12 cellular contexts compared by ENCODE assay signal in genomic region chr10:103184615-103185014, GRCh38. TPM values are rescaled to one million over a fixed set of nuclear protein-coding genes. Genes with fewer than 3 reads are reported as not detected.
A peak's percentile ranks its signal among the peaks of the same experiment; 100 is the strongest.
DNase-seq lines count a peak whose midpoint lies in the region; ATAC-seq and TF ChIP-seq lines count a peak whose summit lies in the region.
"Had no signal": no experiment of that assay in that cellular context is flagged by ENCODE, and none has a peak within 500 bp of the region (broad histone marks: within the 10 kb centered on the region; RNA-seq: fewer than 3 reads in every experiment).

No MANE protein-coding gene starts in this region.

- H3K9me3 ChIP-seq in PC-3 (ENCODE audit: low read length) (no peaks in the 10 kb centered on the region), esophagus muscularis mucosa (no peaks in the 10 kb centered on the region), osteoblast (ENCODE audit: low read depth, low read length) (no peaks in the 10 kb centered on the region)

- CTCF ChIA-PET in PC-3 (lab: Charles Lee), result no interaction called here

- POLR2A ChIA-PET in PC-3 (lab: Charles Lee; ENCODE audit: unreplicated experiment), result no interaction called here

- H3K9me2 ChIP-seq in PC-3 (replicated peaks; ENCODE audit: low read length), result no peaks in the 10 kb centered on the region

- peaks cover 99% of the 10 kb centered on the region for H3K79me2 ChIP-seq in PC-3 (ENCODE audit: low read length)
- peaks cover 97% of the 10 kb centered on the region for H3K79me2 ChIP-seq in osteoblast (ENCODE audit: insufficient read depth, low read length)

- H3K36me3 ChIP-seq in PC-3 (ENCODE audit: low read depth, low read length), result peaks cover 26% of the 10 kb centered on the region
- peaks cover 0 to 25% (median 14%) of the 10 kb centered on the region in 4 donors for H3K36me3 ChIP-seq in esophagus muscularis mucosa
- peaks cover 22% of the 10 kb centered on the region for H3K36me3 ChIP-seq in osteoblast (ENCODE audit: insufficient read depth, low read length)

- H3K27me3 ChIP-seq in PC-3 (ENCODE audit: low read length), result no peaks in the 10 kb centered on the region
- no peaks in the 10 kb centered on the region for H3K27me3 ChIP-seq in esophagus muscularis mucosa
- H3K27me3 ChIP-seq in osteoblast (ENCODE audit: insufficient read depth, low read length), result no peaks in the 10 kb centered on the region

- H3K36me3 Mint-ChIP-seq in CD14-positive monocyte, result peaks cover 23 to 37% of the 10 kb centered on the region in 2 donors
- H3K36me3 Mint-ChIP-seq: activated naive CD4-positive, alpha-beta T cell treated with anti-CD3 and anti-CD28 coated beads, Interleukin-2, amount 50 U/mL, for 72 hours had no signal

- DNase-seq in CD14-positive monocyte (ENCODE audit: low spot score), result no peak
- DNase-seq in PC-3, result peak; percentile 18
- DNase-seq in esophagus muscularis mucosa (ENCODE audit: extremely low spot score), result no peak
- DNase-seq in osteoblast (ENCODE audit: insufficient read length, low spot score, missing footprints), result no peak
- no peak for DNase-seq in activated gamma-delta T cell (lab: John Stamatoyannopoulos, UW)
- no peak for DNase-seq in SHP77 treated with DMSO at 0.1 percent for 48 hours (lab: John Stamatoyannopoulos, UW)
- DNase-seq: activated CD4-positive, CD25-positive, alpha-beta regulatory T cell treated with anti-CD3 and anti-CD28 coated beads, Interleukin-2, amount 50 U/mL, for 72 hours; CD8-positive, alpha-beta T cell; NCI-H1105 treated with DMSO at 0.1 percent for 48 hours had no signal

- H4K20me1 ChIP-seq in PC-3 (ENCODE audit: low read length) (peaks cover 21% of the 10 kb centered on the region; the same call in 1 of the 2 replicates), osteoblast (ENCODE audit: insufficient read depth, low read length) (peaks cover 45% of the 10 kb centered on the region)

- intact Hi-C loops in CD14-positive monocyte (cut with micrococcal nuclease) (loop anchor here in 1 of 2 donors (5.0 kb wide), 1 partner anchor 267 kb away; the partner anchor contains the start of gene CNNM2), PC-3 (cut with micrococcal nuclease) (no loop called here), esophagus muscularis mucosa (cut with DNase I) (no loop called here)

- H3K4me3 ChIP-seq in PC-3 (ENCODE audit: low read length) (no peak overlapping the region), esophagus muscularis mucosa (peak overlapping the region in 3 of 4 donors; percentile 6 to 31 (median 7)), osteoblast (ENCODE audit: insufficient read depth, low read length) (no peak overlapping the region)

- H3K27ac ChIP-seq in PC-3 (ENCODE audit: low read length) (no peak overlapping the region), esophagus muscularis mucosa (replicated peaks in 1 of 4) (peak overlapping the region; percentile 48 to 65 (median 60)), osteoblast (ENCODE audit: low read depth, low read length) (no peak overlapping the region)

- TF ChIP-seq CTCF in CD14-positive monocyte (IDR thresholded peaks at IDR 0.05) (no peak), PC-3 (conservative IDR thresholded peaks at IDR 0.05; ENCODE audit: low read depth, low read length) (no peak), esophagus muscularis mucosa (IDR thresholded peaks at IDR 0.05) (no peak), osteoblast (IDR thresholded peaks at IDR 0.05; ENCODE audit: extremely low read depth, low read depth, low read length) (no peak)

- H3K4me1 ChIP-seq in PC-3 (ENCODE audit: insufficient read depth, low read length), result peaks cover 39% of the 10 kb centered on the region
- H3K4me1 ChIP-seq in esophagus muscularis mucosa, result peaks cover 76 to 87% (median 85%) of the 10 kb centered on the region in 4 donors
- peaks cover 13% of the 10 kb centered on the region for H3K4me1 ChIP-seq in osteoblast (ENCODE audit: insufficient read depth, low read length)

- TF ChIP-seq POLR2A in esophagus muscularis mucosa (IDR thresholded peaks at IDR 0.05; ENCODE audit: low read depth), result no peak

- H2AFZ ChIP-seq in PC-3 (ENCODE audit: low read length), result no peak overlapping the region
- no peak overlapping the region for H2AFZ ChIP-seq in osteoblast (ENCODE audit: low read length)

- no peak for ATAC-seq in PC-3
- ATAC-seq in GM21825 (IDR thresholded peaks at IDR 0.05; ENCODE audit: unreplicated experiment), result no peak
- no peak for ATAC-seq in HG03135 (IDR thresholded peaks at IDR 0.05; ENCODE audit: unreplicated experiment)
- ATAC-seq: activated naive CD4-positive, alpha-beta T cell treated with anti-CD3 and anti-CD28 coated beads, Interleukin-2, amount 50 U/mL, for 72 hours; CD8-positive, alpha-beta T cell had no signal

- peak overlapping the region; percentile 20; the same call in 1 of the 2 replicates for H3K4me2 ChIP-seq in PC-3 (ENCODE audit: low read length)
- peak overlapping the region; percentile 1 for H3K4me2 ChIP-seq in osteoblast (ENCODE audit: insufficient read depth, low read length)

- H3K27ac Mint-ChIP-seq in CD14-positive monocyte, result peak overlapping the region; percentile 46 to 89 (median 65)
- H3K27ac Mint-ChIP-seq: activated naive CD4-positive, alpha-beta T cell treated with anti-CD3 and anti-CD28 coated beads, Interleukin-2, amount 50 U/mL, for 72 hours; CD8-positive, alpha-beta T cell had no signal

- WGBS in esophagus muscularis mucosa, result 16% methylated on average over 3 of the region's 3 CpGs

- BruUV-seq in PC-3 (replicated peaks; lab: Mats Ljungman, UMichigan), result no TSS peak

- H3K9me3 Mint-ChIP-seq in CD14-positive monocyte, result no peaks in the 10 kb centered on the region
- H3K9me3 Mint-ChIP-seq: activated naive CD4-positive, alpha-beta T cell treated with anti-CD3 and anti-CD28 coated beads, Interleukin-2, amount 50 U/mL, for 72 hours; CD8-positive, alpha-beta T cell had no signal

- peaks cover 71% of the 10 kb centered on the region for H3K4me1 Mint-ChIP-seq in CD14-positive monocyte

- H3F3A ChIP-seq in PC-3 (ENCODE audit: low read length, unreplicated experiment), result no peaks in the 10 kb centered on the region

- TF ChIP-seq EP300 in esophagus muscularis mucosa (IDR thresholded peaks at IDR 0.05), result no peak

- H3K4me3 Mint-ChIP-seq in CD14-positive monocyte, result peak overlapping the region; percentile 35 to 55
- H3K4me3 Mint-ChIP-seq: CD8-positive, alpha-beta T cell had no signal

- H3K27me3 Mint-ChIP-seq in CD14-positive monocyte (ENCODE audit: low read depth in 3 of 3), result peaks cover 0 to 1% (median 0%) of the 10 kb centered on the region in 3 donors

- H3K9ac ChIP-seq in PC-3 (ENCODE audit: low read length), result no peak overlapping the region

RNA-seq across cellular contexts. Expression of gene NT5C2, which starts 8.5 kb away (rescaled TPM):
- polyA plus RNA-seq in CD14-positive monocyte, result 100 to 1,000 TPM in 1 of 2 donors, 10 to 100 TPM in 1; 81.8 to 116 TPM
- total RNA-seq in PC-3 (2014; rRNA removed) (48.3 and 74.6 TPM in 2 replicates), esophagus muscularis mucosa (10 to 100 TPM; 49.3 to 85.3 (median 66.0) TPM), osteoblast (94.1 and 96.9 TPM in 2 replicates)

Comparison
In these comparisons a context has a peak if more than half of its experiments do, and no peak if none do; other contexts are left out.
1. H3K27ac ChIP-seq: peak in esophagus muscularis mucosa (4 of 4); none in PC-3 (single experiment) and osteoblast (single experiment).
2. H3K4me3 ChIP-seq: peak in esophagus muscularis mucosa (3 of 4); none in PC-3 (single experiment) and osteoblast (single experiment).